31 cellular contexts compared by ENCODE assay signal in genomic region chr17:79262624-79263023, GRCh38.
"Had no signal": no experiment of that assay in that cellular context is flagged by ENCODE, and none has a peak within 500 bp of the region (broad histone marks: within the 10 kb centered on the region; RNA-seq: fewer than 3 reads in every experiment).

No MANE protein-coding gene starts in this region.

- DNase-seq: activated CD4-positive, alpha-beta memory T cell treated with anti-CD3 and anti-CD28 coated beads, Interleukin-2, amount 10 ng/mL, durations not matched to agents 7 days and 5 days; activated CD4-positive, alpha-beta T cell treated with anti-CD3 and anti-CD28 coated beads for 36 hours; activated CD8-positive, alpha-beta memory T cell treated with anti-CD3 and anti-CD28 coated beads for 24 hours; activated CD8-positive, alpha-beta memory T cell treated with anti-CD3 and anti-CD28 coated beads, Interleukin-2, amount 10 ng/mL, durations not matched to agents 7 days and 5 days; activated CD8-positive, alpha-beta memory T cell treated with anti-CD3 and anti-CD28 coated beads, Interleukin-2, amount 50 U/mL, for 48 hours; activated effector memory CD4-positive, alpha-beta T cell treated with Interleukin-2 at 50 U/mL for 16 hours; activated naive CD4-positive, alpha-beta T cell; activated naive CD4-positive, alpha-beta T cell treated with anti-CD3 and anti-CD28 coated beads, Interleukin-2, amount 50 U/mL, for 16 hours; activated naive CD8-positive, alpha-beta T cell treated with anti-CD3 and anti-CD28 coated beads for 36 hours; activated T-cell treated with anti-CD3 and anti-CD28 coated beads, Interleukin-2, amount 50 U/mL, for 48 hours; amniotic stem cell; aorta; brain microvascular endothelial cell; central memory CD4-positive, alpha-beta T cell; MM.1S; MV-4-11; NCI-H1092; NCI-H1436 treated with DMSO at 0.1 percent for 48 hours; NCI-H1694 treated with DMSO at 0.1 percent for 48 hours; NCI-H2029 treated with DMSO at 0.1 percent for 48 hours; NCI-H2107; NCI-H345; NCI-H524 treated with DMSO at 0.1 percent for 48 hours; OCI-M1; SHP77; SJCRH30 had no signal

- H3K27me3 ChIP-seq: brain microvascular endothelial cell had no signal

- FAIRE-seq: TTC549 had no signal

- ATAC-seq: activated CD4-positive, alpha-beta T cell treated with anti-CD3 and anti-CD28 coated beads for 36 hours; activated CD4-positive, CD25-positive, alpha-beta regulatory T cell treated with anti-CD3 and anti-CD28 coated beads, Interleukin-2, amount 50 U/mL, for 24 hours; activated CD8-positive, alpha-beta memory T cell treated with anti-CD3 and anti-CD28 coated beads, Interleukin-2, amount 10 ng/mL, durations not matched to agents 7 days and 5 days; WTC11 had no signal

- H3K9me3 ChIP-seq: SJCRH30 had no signal

- H3K4me1 ChIP-seq: SJCRH30 had no signal

- H3K27ac ChIP-seq: brain microvascular endothelial cell, coronary artery, SJCRH30, SK-N-MC had no signal

- H3K36me3 ChIP-seq: brain microvascular endothelial cell, SJCRH30 had no signal

- H3K4me3 ChIP-seq: coronary artery, SJCRH30, SK-N-MC had no signal
